1 cellular context compared by ENCODE assay signal in the genomic region with DNA sequence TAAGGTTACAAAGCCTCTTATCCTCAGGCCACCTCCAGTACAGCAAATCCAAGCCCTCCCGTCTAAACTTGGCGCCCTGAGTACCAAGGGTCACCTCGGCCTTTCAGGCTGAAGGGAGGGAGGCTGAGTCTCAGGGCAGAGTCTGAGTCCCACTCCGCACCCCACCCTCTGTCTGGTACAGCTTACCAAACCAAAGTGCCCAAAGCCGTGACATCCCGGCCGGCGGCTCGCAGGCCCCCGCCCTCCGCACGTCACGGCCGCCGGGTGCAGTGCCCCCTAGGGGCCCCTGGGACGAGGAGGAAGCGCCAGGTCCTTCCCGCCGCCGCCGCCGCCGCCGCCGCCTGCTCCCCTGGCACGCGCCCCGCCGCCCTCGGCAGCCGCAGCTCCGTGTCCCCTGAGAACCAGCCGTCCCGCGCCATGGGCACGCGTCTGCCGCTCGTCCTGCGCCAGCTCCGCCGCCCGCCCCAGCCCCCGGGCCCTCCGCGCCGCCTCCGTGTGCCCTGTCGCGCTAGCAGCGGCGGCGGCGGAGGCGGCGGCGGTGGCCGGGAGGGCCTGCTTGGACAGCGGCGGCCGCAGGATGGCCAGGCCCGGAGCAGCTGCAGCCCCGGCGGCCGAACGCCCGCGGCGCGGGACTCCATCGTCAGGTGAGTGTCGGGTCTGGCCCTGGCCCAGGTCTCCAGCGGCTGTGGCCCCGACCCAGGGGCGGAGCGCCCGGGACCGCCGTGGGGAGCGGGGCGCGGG.
TF ChIP-seq lines count a peak whose summit lies in the region.

A gene (plus strand): TSS at position 297 of the 741 bp plus-strand sequence. CDS start 121 bp downstream, at position 418.

TF ChIP-seq in HepG2, 621 proteins besides CTCF, POLR2A, EP300 and RAD21 (continued from another document and continues in another):
- TF ChIP-seq, protein P1, sequence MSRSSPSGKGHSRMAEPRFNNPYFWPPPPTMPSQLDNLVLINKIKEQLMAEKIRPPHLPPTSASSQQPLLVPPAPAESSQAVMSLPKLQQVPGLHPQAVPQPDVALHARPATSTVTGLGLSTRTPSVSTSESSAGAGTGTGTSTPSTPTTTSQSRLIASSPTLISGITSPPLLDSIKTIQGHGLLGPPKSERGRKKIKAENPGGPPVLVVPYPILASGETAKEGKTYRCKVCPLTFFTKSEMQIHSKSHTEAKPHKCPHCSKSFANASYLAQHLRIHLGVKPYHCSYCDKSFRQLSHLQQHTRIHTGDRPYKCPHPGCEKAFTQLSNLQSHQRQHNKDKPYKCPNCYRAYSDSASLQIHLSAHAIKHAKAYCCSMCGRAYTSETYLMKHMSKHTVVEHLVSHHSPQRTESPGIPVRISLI (CRISPR knock-in tag; IDR thresholded peaks at IDR 0.05; ENCODE audit: borderline replicate concordance), result peak; percentile 4; the same call in 1 of the 2 replicates
- TF ChIP-seq KDM5A (IDR thresholded peaks at IDR 0.05; ENCODE audit: borderline replicate concordance, low read length) (no peak; the same call in 1 of the 2 replicates), LCORL (IDR thresholded peaks at IDR 0.05) (no peak), LCORL (CRISPR knock-in tag; IDR thresholded peaks at IDR 0.05) (peak; percentile 54), ZNF563 (CRISPR knock-in tag; IDR thresholded peaks at IDR 0.05) (peak; percentile 69), ZNF768 (CRISPR knock-in tag; IDR thresholded peaks at IDR 0.05) (0 out of 2 replicates have a peak, but pooled peaks have one; percentile 20), ELF1 (CRISPR knock-in tag; IDR thresholded peaks at IDR 0.05) (peak; percentile 14; the same call in 1 of the 2 replicates), REXO4 (CRISPR knock-in tag; IDR thresholded peaks at IDR 0.05; ENCODE audit: borderline replicate concordance) (0 out of 2 replicates have a peak, but pooled peaks have one; percentile 8), ETV5 (CRISPR knock-in tag; IDR thresholded peaks at IDR 0.05; ENCODE audit: borderline replicate concordance) (peak; percentile 24; the same call in 1 of the 2 replicates), ELF3 (CRISPR knock-in tag; IDR thresholded peaks at IDR 0.05) (peak; percentile 71), RXRA (CRISPR knock-in tag; IDR thresholded peaks at IDR 0.05) (peak; percentile 58; the same call in 1 of the 2 replicates), FOXA1 (IDR thresholded peaks at IDR 0.05) (no peak), FOXA1 (CRISPR knock-in tag; IDR thresholded peaks at IDR 0.05) (0 out of 2 replicates have a peak, but pooled peaks have one; percentile 3), HCFC1 (IDR thresholded peaks at IDR 0.05; ENCODE audit: low read depth, low read length) (no peak), NFKBIZ (CRISPR knock-in tag; IDR thresholded peaks at IDR 0.05) (no peak), ZNF232 (CRISPR knock-in tag; IDR thresholded peaks at IDR 0.05; ENCODE audit: borderline replicate concordance) (0 out of 2 replicates have a peak, but pooled peaks have one; percentile 25), RNF2 (conservative IDR thresholded peaks at IDR 0.05; ENCODE audit: low read depth) (no peak; the same call in 1 of the 2 replicates), AGO1 (IDR thresholded peaks at IDR 0.05; ENCODE audit: low read depth, low read length, poor library complexity, severe bottlenecking) (peak; percentile 8), CREB1 (IDR thresholded peaks at IDR 0.05) (peak; percentile 78), CREB1 (CRISPR knock-in tag; IDR thresholded peaks at IDR 0.05) (peak; percentile 39; the same call in 1 of the 2 replicates), ZMYM3 (CRISPR knock-in tag; IDR thresholded peaks at IDR 0.05) (peak; percentile 36; the same call in 1 of the 2 replicates), IKZF4 (CRISPR knock-in tag; IDR thresholded peaks at IDR 0.05; ENCODE audit: borderline replicate concordance, low read depth, not compliant biosample characterization) (peak; percentile 35), SCMH1 (CRISPR knock-in tag; IDR thresholded peaks at IDR 0.05; ENCODE audit: borderline replicate concordance) (no peak), ZNF446 (CRISPR knock-in tag; IDR thresholded peaks at IDR 0.05) (0 out of 2 replicates have a peak, but pooled peaks have one; percentile 3), ZNF788 (CRISPR knock-in tag; IDR thresholded peaks at IDR 0.05; ENCODE audit: borderline replicate concordance) (peak; percentile 45; the same call in 1 of the 2 replicates), SMAD1 (CRISPR knock-in tag; IDR thresholded peaks at IDR 0.05; ENCODE audit: borderline replicate concordance, low read depth) (0 out of 2 replicates have a peak, but pooled peaks have one; percentile 5), ZNF317 (CRISPR knock-in tag; IDR thresholded peaks at IDR 0.05) (0 out of 2 replicates have a peak, but pooled peaks have one; percentile 17), ZFY (CRISPR knock-in tag; IDR thresholded peaks at IDR 0.05) (no peak), BORCS8-MEF2B (CRISPR knock-in tag; IDR thresholded peaks at IDR 0.05) (peak; percentile 71), RCOR2 (CRISPR knock-in tag; IDR thresholded peaks at IDR 0.05) (no peak), ZNF331 (CRISPR knock-in tag; IDR thresholded peaks at IDR 0.05) (peak; percentile 52; the same call in 1 of the 2 replicates), MEIS2 (CRISPR knock-in tag; IDR thresholded peaks at IDR 0.05) (peak; percentile 68), RBFOX2 (IDR thresholded peaks at IDR 0.05; ENCODE audit: low read depth, low read length) (peak; percentile 77; the same call in 1 of the 2 replicates), POLR2G (IDR thresholded peaks at IDR 0.05; ENCODE audit: low read depth, low read length) (peak; percentile 74)
- TF ChIP-seq, protein P2, sequence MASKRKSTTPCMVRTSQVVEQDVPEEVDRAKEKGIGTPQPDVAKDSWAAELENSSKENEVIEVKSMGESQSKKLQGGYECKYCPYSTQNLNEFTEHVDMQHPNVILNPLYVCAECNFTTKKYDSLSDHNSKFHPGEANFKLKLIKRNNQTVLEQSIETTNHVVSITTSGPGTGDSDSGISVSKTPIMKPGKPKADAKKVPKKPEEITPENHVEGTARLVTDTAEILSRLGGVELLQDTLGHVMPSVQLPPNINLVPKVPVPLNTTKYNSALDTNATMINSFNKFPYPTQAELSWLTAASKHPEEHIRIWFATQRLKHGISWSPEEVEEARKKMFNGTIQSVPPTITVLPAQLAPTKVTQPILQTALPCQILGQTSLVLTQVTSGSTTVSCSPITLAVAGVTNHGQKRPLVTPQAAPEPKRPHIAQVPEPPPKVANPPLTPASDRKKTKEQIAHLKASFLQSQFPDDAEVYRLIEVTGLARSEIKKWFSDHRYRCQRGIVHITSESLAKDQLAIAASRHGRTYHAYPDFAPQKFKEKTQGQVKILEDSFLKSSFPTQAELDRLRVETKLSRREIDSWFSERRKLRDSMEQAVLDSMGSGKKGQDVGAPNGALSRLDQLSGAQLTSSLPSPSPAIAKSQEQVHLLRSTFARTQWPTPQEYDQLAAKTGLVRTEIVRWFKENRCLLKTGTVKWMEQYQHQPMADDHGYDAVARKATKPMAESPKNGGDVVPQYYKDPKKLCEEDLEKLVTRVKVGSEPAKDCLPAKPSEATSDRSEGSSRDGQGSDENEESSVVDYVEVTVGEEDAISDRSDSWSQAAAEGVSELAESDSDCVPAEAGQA (IDR thresholded peaks at IDR 0.05; ENCODE audit: low read depth), result 0 out of 2 replicates have a peak, but pooled peaks have one; percentile 23
- TF ChIP-seq, protein P2 (CRISPR knock-in tag; IDR thresholded peaks at IDR 0.05; ENCODE audit: borderline replicate concordance), result no peak
- TF ChIP-seq, protein P3, sequence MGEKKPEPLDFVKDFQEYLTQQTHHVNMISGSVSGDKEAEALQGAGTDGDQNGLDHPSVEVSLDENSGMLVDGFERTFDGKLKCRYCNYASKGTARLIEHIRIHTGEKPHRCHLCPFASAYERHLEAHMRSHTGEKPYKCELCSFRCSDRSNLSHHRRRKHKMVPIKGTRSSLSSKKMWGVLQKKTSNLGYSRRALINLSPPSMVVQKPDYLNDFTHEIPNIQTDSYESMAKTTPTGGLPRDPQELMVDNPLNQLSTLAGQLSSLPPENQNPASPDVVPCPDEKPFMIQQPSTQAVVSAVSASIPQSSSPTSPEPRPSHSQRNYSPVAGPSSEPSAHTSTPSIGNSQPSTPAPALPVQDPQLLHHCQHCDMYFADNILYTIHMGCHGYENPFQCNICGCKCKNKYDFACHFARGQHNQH (CRISPR knock-in tag; IDR thresholded peaks at IDR 0.05), result 0 out of 2 replicates have a peak, but pooled peaks have one; percentile 41
- TF ChIP-seq, protein P4, sequence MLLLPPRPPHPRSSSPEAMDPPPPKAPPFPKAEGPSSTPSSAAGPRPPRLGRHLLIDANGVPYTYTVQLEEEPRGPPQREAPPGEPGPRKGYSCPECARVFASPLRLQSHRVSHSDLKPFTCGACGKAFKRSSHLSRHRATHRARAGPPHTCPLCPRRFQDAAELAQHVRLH (CRISPR knock-in tag; IDR thresholded peaks at IDR 0.05; ENCODE audit: borderline replicate concordance, low read depth), result peak; percentile 65; the same call in 1 of the 2 replicates
- TF ChIP-seq, protein P5, sequence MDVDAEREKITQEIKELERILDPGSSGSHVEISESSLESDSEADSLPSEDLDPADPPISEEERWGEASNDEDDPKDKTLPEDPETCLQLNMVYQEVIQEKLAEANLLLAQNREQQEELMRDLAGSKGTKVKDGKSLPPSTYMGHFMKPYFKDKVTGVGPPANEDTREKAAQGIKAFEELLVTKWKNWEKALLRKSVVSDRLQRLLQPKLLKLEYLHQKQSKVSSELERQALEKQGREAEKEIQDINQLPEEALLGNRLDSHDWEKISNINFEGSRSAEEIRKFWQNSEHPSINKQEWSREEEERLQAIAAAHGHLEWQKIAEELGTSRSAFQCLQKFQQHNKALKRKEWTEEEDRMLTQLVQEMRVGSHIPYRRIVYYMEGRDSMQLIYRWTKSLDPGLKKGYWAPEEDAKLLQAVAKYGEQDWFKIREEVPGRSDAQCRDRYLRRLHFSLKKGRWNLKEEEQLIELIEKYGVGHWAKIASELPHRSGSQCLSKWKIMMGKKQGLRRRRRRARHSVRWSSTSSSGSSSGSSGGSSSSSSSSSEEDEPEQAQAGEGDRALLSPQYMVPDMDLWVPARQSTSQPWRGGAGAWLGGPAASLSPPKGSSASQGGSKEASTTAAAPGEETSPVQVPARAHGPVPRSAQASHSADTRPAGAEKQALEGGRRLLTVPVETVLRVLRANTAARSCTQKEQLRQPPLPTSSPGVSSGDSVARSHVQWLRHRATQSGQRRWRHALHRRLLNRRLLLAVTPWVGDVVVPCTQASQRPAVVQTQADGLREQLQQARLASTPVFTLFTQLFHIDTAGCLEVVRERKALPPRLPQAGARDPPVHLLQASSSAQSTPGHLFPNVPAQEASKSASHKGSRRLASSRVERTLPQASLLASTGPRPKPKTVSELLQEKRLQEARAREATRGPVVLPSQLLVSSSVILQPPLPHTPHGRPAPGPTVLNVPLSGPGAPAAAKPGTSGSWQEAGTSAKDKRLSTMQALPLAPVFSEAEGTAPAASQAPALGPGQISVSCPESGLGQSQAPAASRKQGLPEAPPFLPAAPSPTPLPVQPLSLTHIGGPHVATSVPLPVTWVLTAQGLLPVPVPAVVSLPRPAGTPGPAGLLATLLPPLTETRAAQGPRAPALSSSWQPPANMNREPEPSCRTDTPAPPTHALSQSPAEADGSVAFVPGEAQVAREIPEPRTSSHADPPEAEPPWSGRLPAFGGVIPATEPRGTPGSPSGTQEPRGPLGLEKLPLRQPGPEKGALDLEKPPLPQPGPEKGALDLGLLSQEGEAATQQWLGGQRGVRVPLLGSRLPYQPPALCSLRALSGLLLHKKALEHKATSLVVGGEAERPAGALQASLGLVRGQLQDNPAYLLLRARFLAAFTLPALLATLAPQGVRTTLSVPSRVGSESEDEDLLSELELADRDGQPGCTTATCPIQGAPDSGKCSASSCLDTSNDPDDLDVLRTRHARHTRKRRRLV (CRISPR knock-in tag; IDR thresholded peaks at IDR 0.05), result no peak
- TF ChIP-seq, protein P6, sequence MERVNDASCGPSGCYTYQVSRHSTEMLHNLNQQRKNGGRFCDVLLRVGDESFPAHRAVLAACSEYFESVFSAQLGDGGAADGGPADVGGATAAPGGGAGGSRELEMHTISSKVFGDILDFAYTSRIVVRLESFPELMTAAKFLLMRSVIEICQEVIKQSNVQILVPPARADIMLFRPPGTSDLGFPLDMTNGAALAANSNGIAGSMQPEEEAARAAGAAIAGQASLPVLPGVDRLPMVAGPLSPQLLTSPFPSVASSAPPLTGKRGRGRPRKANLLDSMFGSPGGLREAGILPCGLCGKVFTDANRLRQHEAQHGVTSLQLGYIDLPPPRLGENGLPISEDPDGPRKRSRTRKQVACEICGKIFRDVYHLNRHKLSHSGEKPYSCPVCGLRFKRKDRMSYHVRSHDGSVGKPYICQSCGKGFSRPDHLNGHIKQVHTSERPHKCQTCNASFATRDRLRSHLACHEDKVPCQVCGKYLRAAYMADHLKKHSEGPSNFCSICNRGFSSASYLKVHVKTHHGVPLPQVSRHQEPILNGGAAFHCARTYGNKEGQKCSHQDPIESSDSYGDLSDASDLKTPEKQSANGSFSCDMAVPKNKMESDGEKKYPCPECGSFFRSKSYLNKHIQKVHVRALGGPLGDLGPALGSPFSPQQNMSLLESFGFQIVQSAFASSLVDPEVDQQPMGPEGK (CRISPR knock-in tag; IDR thresholded peaks at IDR 0.05), result peak; percentile 86
- TF ChIP-seq, protein P7, sequence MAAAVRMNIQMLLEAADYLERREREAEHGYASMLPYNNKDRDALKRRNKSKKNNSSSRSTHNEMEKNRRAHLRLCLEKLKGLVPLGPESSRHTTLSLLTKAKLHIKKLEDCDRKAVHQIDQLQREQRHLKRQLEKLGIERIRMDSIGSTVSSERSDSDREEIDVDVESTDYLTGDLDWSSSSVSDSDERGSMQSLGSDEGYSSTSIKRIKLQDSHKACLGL (CRISPR knock-in tag; IDR thresholded peaks at IDR 0.05), result no peak
- TF ChIP-seq, protein P8, sequence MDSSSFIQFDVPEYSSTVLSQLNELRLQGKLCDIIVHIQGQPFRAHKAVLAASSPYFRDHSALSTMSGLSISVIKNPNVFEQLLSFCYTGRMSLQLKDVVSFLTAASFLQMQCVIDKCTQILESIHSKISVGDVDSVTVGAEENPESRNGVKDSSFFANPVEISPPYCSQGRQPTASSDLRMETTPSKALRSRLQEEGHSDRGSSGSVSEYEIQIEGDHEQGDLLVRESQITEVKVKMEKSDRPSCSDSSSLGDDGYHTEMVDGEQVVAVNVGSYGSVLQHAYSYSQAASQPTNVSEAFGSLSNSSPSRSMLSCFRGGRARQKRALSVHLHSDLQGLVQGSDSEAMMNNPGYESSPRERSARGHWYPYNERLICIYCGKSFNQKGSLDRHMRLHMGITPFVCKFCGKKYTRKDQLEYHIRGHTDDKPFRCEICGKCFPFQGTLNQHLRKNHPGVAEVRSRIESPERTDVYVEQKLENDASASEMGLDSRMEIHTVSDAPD (CRISPR knock-in tag; IDR thresholded peaks at IDR 0.05), result peak; percentile 71; the same call in 1 of the 2 replicates
